ENCODE assay signal across 14 cellular contexts in genomic region chr14:66404051-66404450, GRCh38.
A peak's percentile ranks its signal among the peaks of the same experiment; 100 is the strongest.
DNase-seq lines count a peak whose midpoint lies in the region.
"Had no signal": no experiment of that assay in that cellular context is flagged by ENCODE, and none has a peak within 500 bp of the region (broad histone marks: within the 10 kb centered on the region; RNA-seq: fewer than 3 reads in every experiment).

No MANE protein-coding gene starts in this region.

- no peaks in the 10 kb centered on the region for H3K9me3 Mint-ChIP-seq in activated naive CD8-positive, alpha-beta T cell treated with anti-CD3 and anti-CD28 coated beads for 36 hours
- H3K9me3 Mint-ChIP-seq: CD4-positive, alpha-beta memory T cell; CD4-positive, CD25-positive, alpha-beta regulatory T cell; CD8-positive, alpha-beta memory T cell had no signal

- no peaks in the 10 kb centered on the region for H3K36me3 Mint-ChIP-seq in activated naive CD8-positive, alpha-beta T cell treated with anti-CD3 and anti-CD28 coated beads for 36 hours
- H3K36me3 Mint-ChIP-seq: CD14-positive monocyte; CD4-positive, alpha-beta memory T cell; CD4-positive, CD25-positive, alpha-beta regulatory T cell; CD8-positive, alpha-beta memory T cell had no signal

- H3K4me1 Mint-ChIP-seq in activated naive CD8-positive, alpha-beta T cell treated with anti-CD3 and anti-CD28 coated beads for 36 hours, result peaks cover 5% of the 10 kb centered on the region
- H3K4me1 Mint-ChIP-seq: CD14-positive monocyte; CD4-positive, CD25-positive, alpha-beta regulatory T cell had no signal

- DNase-seq in DMS 273 (lab: John Stamatoyannopoulos, UW; ENCODE audit: unreplicated experiment), result peak; percentile 14
- no peak for DNase-seq in DMS 273 treated with DMSO at 0.1 percent for 48 hours (lab: John Stamatoyannopoulos, UW)
- peak; percentile 58 for DNase-seq in cerebellar cortex (ENCODE audit: low spot score)
- no peak for DNase-seq in activated naive CD8-positive, alpha-beta T cell treated with anti-CD3 and anti-CD28 coated beads for 36 hours
- DNase-seq in D341Med (ENCODE audit: low spot score), result no peak
- DNase-seq: AML-193; BE2C; CD4-positive, alpha-beta memory T cell; CD4-positive, CD25-positive, alpha-beta regulatory T cell; CD8-positive, alpha-beta memory T cell; COR-L47; DMS79 treated with DMSO at 0.1 percent for 48 hours; GDM1 had no signal

- no peak overlapping the region for H3K4me3 Mint-ChIP-seq in activated naive CD8-positive, alpha-beta T cell treated with anti-CD3 and anti-CD28 coated beads for 36 hours
- H3K4me3 Mint-ChIP-seq: CD14-positive monocyte; CD4-positive, alpha-beta memory T cell; CD4-positive, CD25-positive, alpha-beta regulatory T cell; CD8-positive, alpha-beta memory T cell had no signal

- H3K27ac Mint-ChIP-seq in activated naive CD8-positive, alpha-beta T cell treated with anti-CD3 and anti-CD28 coated beads for 36 hours, result no peak overlapping the region
- H3K27ac Mint-ChIP-seq: CD14-positive monocyte; CD4-positive, alpha-beta memory T cell; CD4-positive, CD25-positive, alpha-beta regulatory T cell; CD8-positive, alpha-beta memory T cell had no signal

- H3K27me3 Mint-ChIP-seq in activated naive CD8-positive, alpha-beta T cell treated with anti-CD3 and anti-CD28 coated beads for 36 hours, result no peaks in the 10 kb centered on the region
- H3K27me3 Mint-ChIP-seq: CD4-positive, alpha-beta memory T cell; CD8-positive, alpha-beta memory T cell had no signal

Comparison
In these comparisons a context has a peak if more than half of its experiments do, and no peak if none do; other contexts are left out.
1. DNase-seq: peak in DMS 273 (single experiment) and cerebellar cortex (single experiment); none in DMS 273 treated with DMSO at 0.1 percent for 48 hours (single experiment), activated naive CD8-positive, alpha-beta T cell treated with anti-CD3 and anti-CD28 coated beads for 36 hours (single experiment) and D341Med (single experiment).